8 cellular contexts compared by ENCODE assay signal in the genomic region with DNA sequence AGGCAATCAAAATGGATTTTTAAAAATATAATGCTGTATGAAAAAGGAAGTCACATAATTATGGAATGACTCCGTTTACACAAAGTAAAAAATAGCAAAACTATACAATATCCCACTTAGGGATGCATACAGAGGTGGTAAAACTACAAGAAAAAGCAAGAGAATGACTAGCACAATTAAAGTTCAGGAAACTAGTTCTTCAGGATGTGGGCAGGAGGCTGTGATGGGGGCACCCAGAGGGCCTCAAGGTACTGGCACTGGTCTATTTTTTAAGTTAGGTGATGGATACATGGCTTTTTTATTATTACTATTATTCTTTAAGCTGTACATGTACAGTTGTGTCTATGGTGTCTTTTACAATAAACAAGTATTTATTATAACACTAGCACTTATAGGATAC. TPM values are rescaled to one million over a fixed set of nuclear protein-coding genes. Genes with fewer than 3 reads are reported as not detected.
DNase-seq lines count a peak whose midpoint lies in the region; ATAC-seq and TF ChIP-seq lines count a peak whose summit lies in the region.

No MANE protein-coding gene starts in this region.

- H4K20me1 ChIP-seq in PC-3 (ENCODE audit: low read length) = peaks cover 16% of the 10 kb centered on the region
- peaks cover 2% of the 10 kb centered on the region for H4K20me1 ChIP-seq in neural progenitor cell (ENCODE audit: low read depth)

- TF ChIP-seq CTCF in CD4-positive, alpha-beta T cell (IDR thresholded peaks at IDR 0.05) = no peak
- TF ChIP-seq CTCF in PC-3 (conservative IDR thresholded peaks at IDR 0.05; ENCODE audit: low read depth, low read length) = no peak
- no peak for TF ChIP-seq CTCF in dorsolateral prefrontal cortex (IDR thresholded peaks at IDR 0.05 in 54 of 56, conservative IDR thresholded peaks at IDR 0.05 in 2 of 56; ENCODE audit: low read depth in 1 of 56, partially characterized antibody in 56 of 56)
- TF ChIP-seq CTCF in neural progenitor cell (IDR thresholded peaks at IDR 0.05) = no peak

- H3K9me3 ChIP-seq in CD4-positive, alpha-beta T cell (ENCODE audit: control insufficient read depth, low read length) = no peaks in the 10 kb centered on the region
- no peaks in the 10 kb centered on the region for H3K9me3 ChIP-seq in PC-3 (ENCODE audit: low read length)
- no peaks in the 10 kb centered on the region for H3K9me3 ChIP-seq in neural progenitor cell (ENCODE audit: low read depth)

- H3K9me2 ChIP-seq in PC-3 (replicated peaks; ENCODE audit: low read length) = no peaks in the 10 kb centered on the region

- no TSS peak for BruUV-seq in PC-3 (replicated peaks; lab: Mats Ljungman, UMichigan)

- H2AFZ ChIP-seq in PC-3 (ENCODE audit: low read length) (no peak overlapping the region), neural progenitor cell (replicated peaks) (no peak overlapping the region)

- in situ Hi-C loops in KBM-7 (cut with MboI; ENCODE audit: low pct_unique_long_range_greater_than_20kb, low sequenced_read_pairs) = no loop called here

- CTCF ChIA-PET in CD4-positive, alpha-beta T cell (lab: Charles Lee) = interaction anchor here (7.1 kb wide), 1 partner anchor 14 kb away, joined by 65 read pairs; no protein-coding TSS in a partner anchor
- CTCF ChIA-PET in PC-3 (lab: Charles Lee) = no interaction called here

- H3K4me2 ChIP-seq in PC-3 (ENCODE audit: low read length) (peak overlapping the region; percentile 97), neural progenitor cell (no peak overlapping the region)

- peak overlapping the region; percentile 87 for H3K27ac Mint-ChIP-seq in CD4-positive, alpha-beta T cell
- H3K27ac Mint-ChIP-seq in neural progenitor cell = no peak overlapping the region

- DNase-seq in CD4-positive, alpha-beta T cell = no peak
- DNase-seq in PC-3 (peak; percentile 35), dorsolateral prefrontal cortex (peak in 2 of 10 donors; percentile 12 to 23), neural progenitor cell (ENCODE audit: low spot score) (no peak), UCSD-AML1 (lab: John Stamatoyannopoulos, UW; ENCODE audit: unreplicated experiment) (no peak), HuH-7 (ENCODE audit: low spot score) (no peak), A172 (ENCODE audit: low spot score) (no peak), KBM-7 (no peak)

- no peaks in the 10 kb centered on the region for H3K27me3 ChIP-seq in CD4-positive, alpha-beta T cell (ENCODE audit: control insufficient read depth, insufficient read depth, low read length)
- H3K27me3 ChIP-seq in PC-3 (ENCODE audit: low read length) (no peaks in the 10 kb centered on the region), dorsolateral prefrontal cortex (no peaks in the 10 kb centered on the region), neural progenitor cell (peaks cover 36% of the 10 kb centered on the region)

- H3F3A ChIP-seq in PC-3 (ENCODE audit: low read length, unreplicated experiment) (no peaks in the 10 kb centered on the region), neural progenitor cell (ENCODE audit: low read depth) (peaks cover 4% of the 10 kb centered on the region)

- peaks cover 43% of the 10 kb centered on the region for H3K36me3 Mint-ChIP-seq in CD4-positive, alpha-beta T cell (ENCODE audit: low read depth)
- H3K36me3 Mint-ChIP-seq in neural progenitor cell = no peaks in the 10 kb centered on the region

- H3K4me3 ChIP-seq in PC-3 (ENCODE audit: low read length) (peak overlapping the region; percentile 71), dorsolateral prefrontal cortex (peak overlapping the region in 7 of 59 donors; percentile 73 to 87 (median 81)), neural progenitor cell (no peak overlapping the region)

- H3K36me3 ChIP-seq in PC-3 (ENCODE audit: low read depth, low read length) (peaks cover 7% of the 10 kb centered on the region; the same call in 1 of the 2 replicates), neural progenitor cell (no peaks in the 10 kb centered on the region)

- H3K4me3 Mint-ChIP-seq in CD4-positive, alpha-beta T cell = peak overlapping the region; percentile 85
- peak overlapping the region; percentile 76 for H3K4me3 Mint-ChIP-seq in neural progenitor cell

- peaks cover 44% of the 10 kb centered on the region for H3K4me1 ChIP-seq in PC-3 (ENCODE audit: insufficient read depth, low read length)
- H3K4me1 ChIP-seq in neural progenitor cell = peaks cover 11% of the 10 kb centered on the region

- peak overlapping the region; percentile 79 for H3K27ac ChIP-seq in CD4-positive, alpha-beta T cell (ENCODE audit: low read depth, low read length)
- H3K27ac ChIP-seq in PC-3 (ENCODE audit: low read length) = 0 out of 2 replicates have a peak overlapping the region, but pooled peaks have one; percentile 5
- H3K27ac ChIP-seq in dorsolateral prefrontal cortex = peak overlapping the region in 30 of 59 donors; percentile 29 to 89 (median 78)
- no peak overlapping the region for H3K27ac ChIP-seq in neural progenitor cell

- no peak for ATAC-seq in CD4-positive, alpha-beta T cell (ENCODE audit: poor library complexity)
- ATAC-seq in PC-3 = no peak

- H3K9me3 Mint-ChIP-seq in CD4-positive, alpha-beta T cell = no peaks in the 10 kb centered on the region
- no peaks in the 10 kb centered on the region for H3K9me3 Mint-ChIP-seq in neural progenitor cell

- POLR2A ChIA-PET in CD4-positive, alpha-beta T cell (lab: Charles Lee) = interaction anchor here (1.1 to 10.8 kb wide), 3 partner anchors 13 to 41 kb away, joined by 6 to 136 read pairs (median 8); partner anchors contain the start of gene MEAF6
- POLR2A ChIA-PET in PC-3 (lab: Charles Lee; ENCODE audit: unreplicated experiment) = no interaction called here

- H3K79me2 ChIP-seq in PC-3 (ENCODE audit: low read length) = peaks cover 56% of the 10 kb centered on the region
- no peaks in the 10 kb centered on the region for H3K79me2 ChIP-seq in neural progenitor cell (ENCODE audit: low read depth)

- H3K27me3 Mint-ChIP-seq in CD4-positive, alpha-beta T cell = no peaks in the 10 kb centered on the region
- H3K27me3 Mint-ChIP-seq in neural progenitor cell (ENCODE audit: insufficient read depth, low read depth) = peaks cover 23% of the 10 kb centered on the region

- intact Hi-C loops in CD4-positive, alpha-beta T cell (cut with DNase I, micrococcal nuclease) = loop anchor here in 1 of 2 experiments (2.0 kb wide), 1 partner anchor 16 kb away; no protein-coding TSS in a partner anchor
- intact Hi-C loops in PC-3 (cut with micrococcal nuclease) (loop anchor here (5.0 kb wide), 1 partner anchor 219 kb away; the partner anchor contains the start of gene CDCA8), dorsolateral prefrontal cortex (cut with DNase I) (loop anchor here in 1 of 2 donors (10.0 kb wide), 1 partner anchor 82 kb away; the partner anchor contains the start of genes DNALI1 and SNIP1)

- no peak overlapping the region for H3K9ac ChIP-seq in PC-3 (ENCODE audit: low read length)
- no peak overlapping the region for H3K9ac ChIP-seq in neural progenitor cell

- H3K4me1 Mint-ChIP-seq in CD4-positive, alpha-beta T cell (ENCODE audit: low read depth) = peaks cover 54% of the 10 kb centered on the region
- peaks cover 42% of the 10 kb centered on the region for H3K4me1 Mint-ChIP-seq in neural progenitor cell

RNA-seq across cellular contexts. Expression of gene ZC3H12A, which starts 1.4 kb away (rescaled TPM):
- total RNA-seq in CD4-positive, alpha-beta T cell = 100 to 1,000 TPM; 164 to 165 TPM
- total RNA-seq in PC-3 (2014; rRNA removed) = 45.3 and 65.1 TPM in 2 replicates
- total RNA-seq in dorsolateral prefrontal cortex = 1 to 10 TPM in 96 of 120 experiments, under 1 TPM in 24; 0.46 to 7.2 (median 1.7) TPM
- total RNA-seq in neural progenitor cell (ENCODE audit: low replicate concordance) = 1.2 and 3.5 TPM in 2 replicates
- 5.8 and 7.1 TPM in 2 replicates for total RNA-seq in A172 (2014; rRNA removed; shearing (Covaris generic))

RNA-seq across cellular contexts. Expression of gene MEAF6, which starts 41.6 kb away (rescaled TPM):
- 10 to 100 TPM; 39.0 to 41.5 TPM for total RNA-seq in CD4-positive, alpha-beta T cell
- total RNA-seq in PC-3 (2014; rRNA removed) (87.0 and 90.9 TPM in 2 replicates), dorsolateral prefrontal cortex (100 to 1,000 TPM in 57 of 120 experiments, 10 to 100 TPM in 63; 44.2 to 132 (median 98.7) TPM), neural progenitor cell (ENCODE audit: low replicate concordance) (83.4 and 127 TPM in 2 replicates)
- total RNA-seq in A172 (2014; rRNA removed; shearing (Covaris generic)) = 68.5 and 83.0 TPM in 2 replicates
